Comparison of ENCODE assay signal across 22 cellular contexts in the genomic region with DNA sequence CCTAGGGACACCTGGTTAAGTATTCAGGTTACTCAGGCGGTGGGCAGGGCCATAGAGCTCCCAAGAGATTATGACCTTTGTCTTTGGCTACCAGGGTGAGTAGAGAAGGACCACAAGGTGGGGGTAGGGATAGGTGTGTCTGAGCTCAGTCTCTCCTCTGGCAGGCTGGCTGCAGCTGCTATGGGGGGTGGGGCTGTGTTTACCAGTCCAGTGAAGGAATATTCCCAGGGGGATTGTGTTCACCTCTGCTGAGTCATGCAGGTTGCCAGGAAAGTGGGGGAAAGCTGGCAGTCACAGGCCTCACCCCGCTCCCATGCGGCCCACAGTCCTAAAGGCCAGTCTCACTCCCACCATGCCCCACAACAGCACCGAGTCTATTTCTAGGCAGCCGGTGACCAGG. TPM values are rescaled to one million over a fixed set of nuclear protein-coding genes. Genes with fewer than 3 reads are reported as not detected.
DNase-seq lines count a peak whose midpoint lies in the region; ATAC-seq, FAIRE-seq and TF ChIP-seq lines count a peak whose summit lies in the region.
"Had no signal": no experiment of that assay in that cellular context is flagged by ENCODE, and none has a peak within 500 bp of the region (broad histone marks: within the 10 kb centered on the region; RNA-seq: fewer than 3 reads in every experiment).

No MANE protein-coding gene starts in this region.

- WGBS in prostate gland, result 99% methylated on average over 5 of the region's 5 CpGs
- 81 to 99% (median 93%) methylated on average over 3 to 5 of the region's 5 CpGs for WGBS in adrenal gland, 4 donors

- peaks cover 0 to 13% of the 10 kb centered on the region in 2 donors for H3K36me3 Mint-ChIP-seq in activated naive CD4-positive, alpha-beta T cell treated with anti-CD3 and anti-CD28 coated beads, Interleukin-2, amount 50 U/mL, for 72 hours

- H3K27ac Mint-ChIP-seq in activated naive CD4-positive, alpha-beta T cell treated with anti-CD3 and anti-CD28 coated beads, Interleukin-2, amount 50 U/mL, for 72 hours, result no peak overlapping the region
- H3K27ac Mint-ChIP-seq: CD8-positive, alpha-beta T cell; nephron; T-cell had no signal

- intact Hi-C loops in prostate gland (cut with DNase I) (loop anchor here (10.0 kb wide), 1 partner anchor 1110 kb away; no protein-coding TSS in a partner anchor), adrenal gland (cut with DNase I) (loop anchor here (5.0 to 10.0 kb wide), 3 partner anchors 188 to 210 kb away; partner anchors contain the start of genes NR2F1 (in 1 of the 2) and NR2F1-AS1 (in 1 of the 2))

- H3K36me3 ChIP-seq in BE2C (no peaks in the 10 kb centered on the region), bronchial epithelial cell (ENCODE audit: control insufficient read depth, insufficient read depth, low read length) (no peaks in the 10 kb centered on the region), prostate gland (no peaks in the 10 kb centered on the region), adrenal gland (replicated peaks in 1 of 2) (no peaks in the 10 kb centered on the region)

- peaks cover 0 to 4% of the 10 kb centered on the region in 2 donors for H3K9me3 Mint-ChIP-seq in activated naive CD4-positive, alpha-beta T cell treated with anti-CD3 and anti-CD28 coated beads, Interleukin-2, amount 50 U/mL, for 72 hours
- H3K9me3 Mint-ChIP-seq: CD8-positive, alpha-beta T cell; nephron; T-cell had no signal

- H3K4me1 ChIP-seq in BE2C (peaks cover 3% of the 10 kb centered on the region; the same call in 1 of the 2 replicates), prostate gland (replicated peaks) (no peaks in the 10 kb centered on the region), adrenal gland (replicated peaks in 1 of 2) (no peaks in the 10 kb centered on the region)
- H3K4me1 ChIP-seq: tibial artery had no signal

- TF ChIP-seq CTCF in BE2C (IDR thresholded peaks at IDR 0.05; ENCODE audit: low read depth, low read length) (no peak), bronchial epithelial cell (IDR thresholded peaks at IDR 0.05; ENCODE audit: insufficient read depth, low read length, severe bottlenecking) (no peak), prostate gland (IDR thresholded peaks at IDR 0.05) (no peak), adrenal gland (IDR thresholded peaks at IDR 0.05) (no peak)

- H3K9me3 ChIP-seq in BE2C (no peaks in the 10 kb centered on the region), prostate gland (no peaks in the 10 kb centered on the region), adrenal gland (replicated peaks in 1 of 3) (no peaks in the 10 kb centered on the region)
- H3K9me3 ChIP-seq: tibial artery had no signal

- H3K27ac ChIP-seq in prostate gland (no peak overlapping the region), adrenal gland (no peak overlapping the region)
- H3K27ac ChIP-seq: dorsolateral prefrontal cortex, GM23248, skin epidermis, tibial artery had no signal

- ATAC-seq in activated naive CD4-positive, alpha-beta T cell treated with anti-CD3 and anti-CD28 coated beads, Interleukin-2, amount 50 U/mL, for 72 hours, result no peak
- ATAC-seq: CD8-positive, alpha-beta T cell; stimulated activated naive CD8-positive, alpha-beta T cell treated with anti-CD3 and anti-CD28 coated beads, Interleukin-15, Interleukin-2, amounts not matched to agents 100 U/mL and 50 U/mL, for 24 hours; T-cell had no signal

- FAIRE-seq in bronchial epithelial cell (lab: Jason Lieb, UNC), result no peak
- FAIRE-seq: frontal cortex had no signal

- H3K4me3 ChIP-seq in BE2C (ENCODE audit: low read depth, low read length), result no peak overlapping the region
- H3K4me3 ChIP-seq in bronchial epithelial cell (ENCODE audit: low read depth, low read length), result no peak overlapping the region
- H3K4me3 ChIP-seq in prostate gland, result no peak overlapping the region
- no peak overlapping the region for H3K4me3 ChIP-seq in adrenal gland
- H3K4me3 ChIP-seq: dorsolateral prefrontal cortex, GM23248, skin epidermis, tibial artery had no signal

- no peak for TF ChIP-seq POLR2A in prostate gland (IDR thresholded peaks at IDR 0.05)
- TF ChIP-seq POLR2A in adrenal gland (IDR thresholded peaks at IDR 0.05), result no peak

- DNase-seq in BE2C (peak; percentile 32), DMS53 treated with DMSO at 0.1 percent for 48 hours (lab: John Stamatoyannopoulos, UW; ENCODE audit: unreplicated experiment) (peak; percentile 45), NCI-H526 treated with DMSO at 0.1 percent for 48 hours (lab: John Stamatoyannopoulos, UW) (peak; percentile 10), bronchial epithelial cell (ENCODE audit: low read depth) (peak; percentile 17), hepatic stellate cell (ENCODE audit: low spot score) (no peak), prostate gland (ENCODE audit: low spot score) (no peak), adrenal gland (no peak)
- DNase-seq in activated naive CD4-positive, alpha-beta T cell treated with anti-CD3 and anti-CD28 coated beads, Interleukin-2, amount 50 U/mL, for 72 hours (ENCODE audit: low spot score in 2 of 2), result no peak
- DNase-seq: activated gamma-delta T cell; amygdala; CD8-positive, alpha-beta T cell; central memory CD4-positive, alpha-beta T cell; dorsolateral prefrontal cortex; GM23248; MM.1S; NCI-H2029 treated with DMSO at 0.1 percent for 48 hours; stimulated activated naive CD8-positive, alpha-beta T cell treated with anti-CD3 and anti-CD28 coated beads, Interleukin-15, Interleukin-2, amounts not matched to agents 100 U/mL and 50 U/mL, for 24 hours; tibial artery had no signal

- H3K27me3 ChIP-seq in BE2C (no peaks in the 10 kb centered on the region), bronchial epithelial cell (ENCODE audit: control insufficient read depth, insufficient read depth, low read length) (no peaks in the 10 kb centered on the region), prostate gland (replicated peaks; ENCODE audit: insufficient read depth) (no peaks in the 10 kb centered on the region), adrenal gland (no peaks in the 10 kb centered on the region)
- H3K27me3 ChIP-seq: dorsolateral prefrontal cortex, tibial artery had no signal

RNA-seq across cellular contexts. Expression of gene POU5F2, which starts 53.6 kb away (rescaled TPM):
- polyA plus RNA-seq in BE2C (2012; ENCODE audit: insufficient read depth, insufficient read length, low read depth), result not detected
- total RNA-seq in bronchial epithelial cell, result 0.53 and 0.64 TPM in 2 replicates
- 1 to 10 TPM; 1.7 to 3.2 TPM for total RNA-seq in prostate gland
- total RNA-seq in activated naive CD4-positive, alpha-beta T cell treated with anti-CD3 and anti-CD28 coated beads, Interleukin-2, amount 50 U/mL, for 72 hours, result 1 to 10 TPM in 1 of 2 donors, under 1 TPM in 1; 0.75 to 1.2 TPM
- 1 to 10 TPM in 2 of 8 donors, under 1 TPM in 6; 0.28 to 4.2 (median 0.73) TPM for total RNA-seq in adrenal gland
- under 1 TPM; 0.02 to 0.48 (median 0.07) TPM for polyA plus RNA-seq in adrenal gland

Comparison
In these comparisons a context has a peak if more than half of its experiments do, and no peak if none do; other contexts are left out.
1. DNase-seq: peak in BE2C (single experiment), DMS53 treated with DMSO at 0.1 percent for 48 hours (single experiment), NCI-H526 treated with DMSO at 0.1 percent for 48 hours (single experiment) and bronchial epithelial cell (single experiment); none in hepatic stellate cell (single experiment), prostate gland (single experiment), activated naive CD4-positive, alpha-beta T cell treated with anti-CD3 and anti-CD28 coated beads, Interleukin-2, amount 50 U/mL, for 72 hours (0 of 2) and adrenal gland (0 of 7).